1 cellular context compared by ENCODE assay signal in genomic region chr13:76887070-76887563, GRCh38.
TF ChIP-seq lines count a peak whose summit lies in the region.

No MANE protein-coding gene starts in this region.

TF ChIP-seq in IMR-90, 13 proteins besides CTCF, POLR2A, EP300 and RAD21 (continued from another document):
- no peak for TF ChIP-seq MXI1 (IDR thresholded peaks at IDR 0.05; ENCODE audit: borderline replicate concordance, low read depth, low read length)
TF ChIP-seq in IMR-90: peak in this region for 0.
